In the genomic region with DNA sequence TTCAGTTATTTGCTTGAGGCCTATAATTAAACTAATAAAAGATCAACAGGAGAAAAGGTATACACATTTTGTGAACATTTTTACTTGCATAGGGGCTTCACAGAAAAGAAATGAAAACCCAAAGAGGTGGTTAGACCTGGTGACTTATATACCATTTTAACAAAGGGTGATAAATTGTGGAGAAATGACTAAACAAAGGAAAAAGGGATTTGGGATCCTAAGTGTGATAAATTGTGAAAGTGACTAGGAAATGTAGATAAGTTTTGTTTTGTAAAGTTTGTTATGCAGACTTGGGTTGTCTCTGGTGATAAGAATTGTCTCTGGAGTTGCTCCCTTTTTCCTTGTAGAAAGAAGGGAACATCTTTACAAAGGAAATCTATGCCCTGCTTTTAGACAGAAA, we compare ENCODE assay signal across 17 cellular contexts.
DNase-seq lines count a peak whose midpoint lies in the region; ATAC-seq and TF ChIP-seq lines count a peak whose summit lies in the region.
"Had no signal": no experiment of that assay in that cellular context is flagged by ENCODE, and none has a peak within 500 bp of the region (broad histone marks: within the 10 kb centered on the region; RNA-seq: fewer than 3 reads in every experiment).

No MANE protein-coding gene starts in this region.

- no peak overlapping the region for H3K27ac Mint-ChIP-seq in endodermal cell
- no peak overlapping the region for H3K27ac Mint-ChIP-seq in activated naive CD4-positive, alpha-beta T cell treated with anti-CD3 and anti-CD28 coated beads, Interleukin-2, amount 10 ng/mL, durations not matched to agents 7 days and 5 days
- H3K27ac Mint-ChIP-seq: B cell; CD8-positive, alpha-beta T cell; H9 had no signal

- H3F3A ChIP-seq in DOHH2 (ENCODE audit: control insufficient read depth, insufficient read depth) (peaks cover 3% of the 10 kb centered on the region), OCI-LY1 (ENCODE audit: insufficient read depth, low read length) (no peaks in the 10 kb centered on the region)

- no peaks in the 10 kb centered on the region for H3K27me3 Mint-ChIP-seq in endodermal cell (ENCODE audit: insufficient read depth)
- H3K27me3 Mint-ChIP-seq in activated naive CD4-positive, alpha-beta T cell treated with anti-CD3 and anti-CD28 coated beads, Interleukin-2, amount 10 ng/mL, durations not matched to agents 7 days and 5 days, result no peaks in the 10 kb centered on the region
- H3K27me3 Mint-ChIP-seq: B cell had no signal

- CTCF ChIA-PET in activated naive CD4-positive, alpha-beta T cell treated with anti-CD3 and anti-CD28 coated beads, Interleukin-2, amount 10 ng/mL, durations not matched to agents 7 days and 5 days (lab: Charles Lee), result no interaction called here

- peak overlapping the region; percentile 12; the same call in 1 of the 2 replicates for H3K27ac ChIP-seq in BLaER1
- H3K27ac ChIP-seq in DOHH2 (ENCODE audit: low read depth, low read length), result peak overlapping the region; percentile 72
- peak overlapping the region; percentile 68 for H3K27ac ChIP-seq in OCI-LY1 (ENCODE audit: low read depth, low read length, poor library complexity, severe bottlenecking)
- H3K27ac ChIP-seq in endodermal cell (ENCODE audit: low read depth, low read length), result no peak overlapping the region
- H3K27ac ChIP-seq: HL-60 had no signal

- H3K27me3 ChIP-seq in BLaER1, result no peaks in the 10 kb centered on the region
- H3K27me3 ChIP-seq in DOHH2 (ENCODE audit: control insufficient read depth, low read length), result no peaks in the 10 kb centered on the region
- no peaks in the 10 kb centered on the region for H3K27me3 ChIP-seq in OCI-LY1 (ENCODE audit: insufficient read depth, low read length)
- H3K27me3 ChIP-seq in endodermal cell (ENCODE audit: control insufficient read depth, insufficient read depth, low read length, poor library complexity, severe bottlenecking), result no peaks in the 10 kb centered on the region
- no peaks in the 10 kb centered on the region for H3K27me3 ChIP-seq in MG63

- H3K4me1 ChIP-seq in BLaER1 (peaks cover 30% of the 10 kb centered on the region), DOHH2 (ENCODE audit: control insufficient read depth, low read length) (peaks cover 60% of the 10 kb centered on the region), OCI-LY1 (ENCODE audit: insufficient read depth, low read length, severe bottlenecking) (peaks cover 54% of the 10 kb centered on the region), endodermal cell (ENCODE audit: control insufficient read depth, insufficient read depth, low read length) (no peaks in the 10 kb centered on the region)

- H3K9ac ChIP-seq in BLaER1 (no peak overlapping the region), OCI-LY1 (ENCODE audit: low read length) (no peak overlapping the region), endodermal cell (ENCODE audit: extremely low read depth, low read length, poor library complexity, severe bottlenecking) (no peak overlapping the region)

- H3K9me3 Mint-ChIP-seq in endodermal cell, result peaks cover 47% of the 10 kb centered on the region
- H3K9me3 Mint-ChIP-seq in activated naive CD4-positive, alpha-beta T cell treated with anti-CD3 and anti-CD28 coated beads, Interleukin-2, amount 10 ng/mL, durations not matched to agents 7 days and 5 days, result peaks cover 5% of the 10 kb centered on the region

- H3K36me3 Mint-ChIP-seq in endodermal cell (ENCODE audit: low read depth), result peaks cover 10% of the 10 kb centered on the region
- no peaks in the 10 kb centered on the region for H3K36me3 Mint-ChIP-seq in activated naive CD4-positive, alpha-beta T cell treated with anti-CD3 and anti-CD28 coated beads, Interleukin-2, amount 10 ng/mL, durations not matched to agents 7 days and 5 days
- H3K36me3 Mint-ChIP-seq: CD14-positive monocyte; CD8-positive, alpha-beta T cell had no signal

- H3K4me2 ChIP-seq in BLaER1 (peak overlapping the region; percentile 7; the same call in 1 of the 2 replicates), DOHH2 (ENCODE audit: low read length) (peak overlapping the region; percentile 63), OCI-LY1 (ENCODE audit: low read length) (no peak overlapping the region)

- H3K9me3 ChIP-seq in BLaER1, result peaks cover 37% of the 10 kb centered on the region
- no peaks in the 10 kb centered on the region for H3K9me3 ChIP-seq in DOHH2 (ENCODE audit: control insufficient read depth, insufficient read depth, low read length)
- no peaks in the 10 kb centered on the region for H3K9me3 ChIP-seq in OCI-LY1 (ENCODE audit: low read length)
- peaks cover 42% of the 10 kb centered on the region for H3K9me3 ChIP-seq in endodermal cell (ENCODE audit: control insufficient read depth, low read length)
- peaks cover 4% of the 10 kb centered on the region for H3K9me3 ChIP-seq in MG63

- no peak for ATAC-seq in HG03196 (IDR thresholded peaks at IDR 0.05; ENCODE audit: unreplicated experiment)
- ATAC-seq: CD8-positive, alpha-beta T cell had no signal

- peaks cover 7% of the 10 kb centered on the region for H3K4me1 Mint-ChIP-seq in endodermal cell
- no peaks in the 10 kb centered on the region for H3K4me1 Mint-ChIP-seq in activated naive CD4-positive, alpha-beta T cell treated with anti-CD3 and anti-CD28 coated beads, Interleukin-2, amount 10 ng/mL, durations not matched to agents 7 days and 5 days

- no peak for DNase-seq in endodermal cell
- no peak for DNase-seq in MG63
- no peak for DNase-seq in activated naive CD4-positive, alpha-beta T cell treated with anti-CD3 and anti-CD28 coated beads, Interleukin-2, amount 10 ng/mL, durations not matched to agents 7 days and 5 days
- DNase-seq: CD8-positive, alpha-beta T cell; COR-L47; DMS153; DMS79 treated with DMSO at 0.1 percent for 48 hours; GDM1; GOT3; H9 had no signal

- no peak for TF ChIP-seq CTCF in DOHH2 (IDR thresholded peaks at IDR 0.05; ENCODE audit: low read depth, low read length, poor library complexity, severe bottlenecking)
- TF ChIP-seq CTCF in OCI-LY1 (IDR thresholded peaks at IDR 0.05; ENCODE audit: low read length), result no peak
- no peak for TF ChIP-seq CTCF in endodermal cell (conservative IDR thresholded peaks at IDR 0.05)

- H3K79me2 ChIP-seq in DOHH2 (ENCODE audit: control insufficient read depth, low read length) (no peaks in the 10 kb centered on the region), OCI-LY1 (ENCODE audit: insufficient read depth, low read length) (no peaks in the 10 kb centered on the region)

- no peaks in the 10 kb centered on the region for H3K36me3 ChIP-seq in BLaER1
- peaks cover 11% of the 10 kb centered on the region for H3K36me3 ChIP-seq in DOHH2 (ENCODE audit: control insufficient read depth, low read length)
- H3K36me3 ChIP-seq in OCI-LY1 (ENCODE audit: insufficient read depth, low read length), result no peaks in the 10 kb centered on the region
- H3K36me3 ChIP-seq in endodermal cell (ENCODE audit: control insufficient read depth, insufficient read depth, low read length), result no peaks in the 10 kb centered on the region
- no peaks in the 10 kb centered on the region for H3K36me3 ChIP-seq in MG63

- H4K20me1 ChIP-seq in BLaER1, result no peaks in the 10 kb centered on the region
- no peaks in the 10 kb centered on the region for H4K20me1 ChIP-seq in DOHH2 (ENCODE audit: control insufficient read depth, insufficient read depth, low read depth, low read length)
- H4K20me1 ChIP-seq in OCI-LY1 (ENCODE audit: insufficient read depth, low read length), result no peaks in the 10 kb centered on the region

- no peak overlapping the region; the same call in 1 of the 2 replicates for H3K4me3 ChIP-seq in BLaER1
- peak overlapping the region; percentile 59 for H3K4me3 ChIP-seq in DOHH2 (ENCODE audit: low read length)
- H3K4me3 ChIP-seq in OCI-LY1 (ENCODE audit: low read depth, low read length, poor library complexity, severe bottlenecking), result no peak overlapping the region
- H3K4me3 ChIP-seq in endodermal cell (ENCODE audit: low read length), result peak overlapping the region; percentile 8
- no peak overlapping the region for H3K4me3 ChIP-seq in MG63

- no peak overlapping the region for H3K4me3 Mint-ChIP-seq in endodermal cell
- no peak overlapping the region for H3K4me3 Mint-ChIP-seq in activated naive CD4-positive, alpha-beta T cell treated with anti-CD3 and anti-CD28 coated beads, Interleukin-2, amount 10 ng/mL, durations not matched to agents 7 days and 5 days
- H3K4me3 Mint-ChIP-seq: B cell; CD14-positive monocyte; CD8-positive, alpha-beta T cell; H9 had no signal

- H2AFZ ChIP-seq in OCI-LY1 (ENCODE audit: low read length), result no peak overlapping the region

- H3K9me2 ChIP-seq in DOHH2 (replicated peaks; ENCODE audit: control insufficient read depth, low read length) (no peaks in the 10 kb centered on the region), OCI-LY1 (ENCODE audit: low read depth, low read length) (no peaks in the 10 kb centered on the region)

Comparison
In these comparisons a context has a peak if more than half of its experiments do, and no peak if none do; other contexts are left out.
1. H3K4me3 ChIP-seq: peak in DOHH2 (single experiment) and endodermal cell (single experiment); none in BLaER1 (single experiment), OCI-LY1 (single experiment) and MG63 (single experiment).